Comparison of ENCODE assay signal across 13 cellular contexts in the genomic region with DNA sequence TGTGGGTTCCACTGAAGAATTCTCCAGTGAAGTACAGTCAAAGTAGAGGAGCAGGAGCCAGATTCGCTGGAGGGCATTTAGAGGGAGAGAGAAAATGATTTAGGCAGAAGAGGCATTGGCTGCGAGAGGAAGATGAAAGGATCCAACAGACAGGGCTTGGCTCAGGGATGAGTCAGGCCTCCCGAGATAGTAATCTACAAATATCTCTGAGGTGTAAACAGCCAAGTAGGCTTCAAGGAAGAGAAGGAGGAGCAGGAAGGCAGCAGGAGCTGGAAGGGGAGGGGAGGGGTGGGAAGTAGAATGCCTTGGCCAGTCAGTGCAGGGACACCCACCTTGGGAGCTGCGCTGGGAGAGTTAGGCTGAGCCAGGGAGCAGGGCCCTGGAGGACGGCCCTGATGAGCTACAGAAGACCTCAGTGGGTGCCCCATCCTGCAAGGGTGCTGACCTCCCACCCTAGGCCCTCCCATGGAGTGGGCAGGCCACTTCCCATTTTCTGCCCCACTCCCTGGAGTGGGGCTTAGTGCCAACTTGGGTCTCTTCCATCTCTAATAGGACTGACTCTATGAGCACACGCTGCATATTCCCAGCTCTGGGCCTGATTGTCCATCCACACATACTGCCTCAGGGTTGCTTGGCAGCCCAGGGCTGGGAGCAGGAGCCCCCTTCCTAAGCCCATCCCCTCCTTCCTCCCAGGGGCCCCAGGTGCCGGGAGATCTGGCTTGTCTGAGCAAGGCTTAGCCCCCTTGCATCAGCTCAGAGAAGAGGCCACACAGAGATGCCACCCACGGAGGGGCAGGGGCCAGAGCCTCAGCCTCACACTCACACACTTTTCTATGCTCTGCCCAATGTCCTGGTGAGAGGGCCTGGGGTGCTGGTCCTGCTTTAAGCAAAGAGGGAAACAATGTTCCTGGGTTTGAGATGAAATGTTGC. TPM values are rescaled to one million over a fixed set of nuclear protein-coding genes. Genes with fewer than 3 reads are reported as not detected.
DNase-seq lines count a peak whose midpoint lies in the region; ATAC-seq and TF ChIP-seq lines count a peak whose summit lies in the region.
"Had no signal": no experiment of that assay in that cellular context is flagged by ENCODE, and none has a peak within 500 bp of the region (broad histone marks: within the 10 kb centered on the region; RNA-seq: fewer than 3 reads in every experiment).

No MANE protein-coding gene starts in this region.

- peak overlapping the region; percentile 27 for H3K4me2 ChIP-seq in trophoblast cell (ENCODE audit: low read length)

- TF ChIP-seq POLR2A in GM18505 (IDR thresholded peaks at IDR 0.05; ENCODE audit: borderline replicate concordance, extremely low read depth, insufficient read depth, insufficient read length) = no peak

- peaks cover 23 to 38% of the 10 kb centered on the region in 2 experiments for H3K4me1 ChIP-seq in trophoblast cell (ENCODE audit: control insufficient read depth in 1 of 2, insufficient read depth in 2 of 2, low read length in 2 of 2)

- H3K14ac ChIP-seq in trophoblast cell (ENCODE audit: low read length) = no peak overlapping the region

- H4K12ac ChIP-seq in trophoblast cell (ENCODE audit: low read depth, low read length) = no peak overlapping the region

- peak overlapping the region; percentile 39 for H4K91ac ChIP-seq in trophoblast cell (ENCODE audit: low read depth, low read length)

- H3K23ac ChIP-seq in trophoblast cell (ENCODE audit: low read length) = no peak overlapping the region

- H3K4ac ChIP-seq in trophoblast cell (ENCODE audit: low read depth, low read length) = no peak overlapping the region

- peaks cover 10% of the 10 kb centered on the region for H3K79me1 ChIP-seq in trophoblast cell (ENCODE audit: low read length)

- no peak overlapping the region for H2BK12ac ChIP-seq in trophoblast cell (ENCODE audit: low read length)

- no peak overlapping the region for H3K9ac ChIP-seq in trophoblast cell (ENCODE audit: low read length)

- ATAC-seq in GM18505 (IDR thresholded peaks at IDR 0.05; ENCODE audit: unreplicated experiment) = no peak
- no peak for ATAC-seq in HG02759 (IDR thresholded peaks at IDR 0.05; ENCODE audit: unreplicated experiment)
- ATAC-seq: CD8-positive, alpha-beta T cell; stimulated activated naive CD8-positive, alpha-beta T cell treated with anti-CD3 and anti-CD28 coated beads, Interleukin-15, Interleukin-2, amounts not matched to agents 100 U/mL and 50 U/mL, for 24 hours had no signal

- no peak overlapping the region for H4K8ac ChIP-seq in trophoblast cell (ENCODE audit: low read depth, low read length)

- WGBS in trophoblast cell (ENCODE audit: extremely low coverage, insufficient coverage, insufficient read length) = no CpG with 5 or more reads among the region's 8 CpGs

- no peak overlapping the region for H2BK5ac ChIP-seq in trophoblast cell (ENCODE audit: low read depth, low read length, poor library complexity)

- DNase-seq in ELF-1 (ENCODE audit: low read depth, low spot score) (peak; percentile 96), epithelial cell of prostate (ENCODE audit: low read depth, low spot score) (peak; percentile 66), trophoblast cell (peak; percentile 73 to 84), putamen (ENCODE audit: low spot score) (no peak)
- DNase-seq in NK-92 treated with Interleukin-12 subunit alpha and Interleukin-12 subunit beta, amount 100 ng/mL, for 24 hours (lab: John Stamatoyannopoulos, UW) = no peak
- DNase-seq: activated naive CD4-positive, alpha-beta T cell treated with anti-CD3 and anti-CD28 coated beads, Interleukin-2, amount 10 ng/mL, durations not matched to agents 7 days and 5 days; CD8-positive, alpha-beta T cell; naive B cell; NCI-H2171; stimulated activated naive CD8-positive, alpha-beta T cell treated with anti-CD3 and anti-CD28 coated beads, Interleukin-15, Interleukin-2, amounts not matched to agents 100 U/mL and 50 U/mL, for 24 hours had no signal

- no peaks in the 10 kb centered on the region for H3K27me3 ChIP-seq in trophoblast cell (ENCODE audit: insufficient read depth, low read length)

- no peaks in the 10 kb centered on the region for H3K9me3 ChIP-seq in trophoblast cell (ENCODE audit: insufficient read depth, low read depth, low read length)

- H2AFZ ChIP-seq in trophoblast cell (ENCODE audit: insufficient read depth, low read length, poor library complexity) = no peak overlapping the region

- H3K18ac ChIP-seq in trophoblast cell (ENCODE audit: low read length) = no peak overlapping the region

- H3K27ac ChIP-seq in epithelial cell of prostate (no peak overlapping the region), trophoblast cell (ENCODE audit: low read depth, low read length) (peak overlapping the region; percentile 63)

- no peak overlapping the region for H3K4me3 ChIP-seq in trophoblast cell (ENCODE audit: low read depth, low read length)

- H2BK120ac ChIP-seq in trophoblast cell (ENCODE audit: insufficient read depth, low read length, poor library complexity) = no peak overlapping the region

- H3K79me2 ChIP-seq in trophoblast cell (ENCODE audit: control insufficient read depth, insufficient read depth, low read length, poor library complexity) = no peaks in the 10 kb centered on the region

- no peaks in the 10 kb centered on the region for H3K36me3 ChIP-seq in trophoblast cell (ENCODE audit: control insufficient read depth in 1 of 2, insufficient read depth in 2 of 2, low read length in 2 of 2)

- no peak overlapping the region for H2AK5ac ChIP-seq in trophoblast cell (ENCODE audit: low read length)

TF ChIP-seq in PFSK-1, 5 proteins besides CTCF, POLR2A, EP300 and RAD21:
- TF ChIP-seq SIN3A (IDR thresholded peaks at IDR 0.05; ENCODE audit: borderline replicate concordance, insufficient read depth, low read length) (0 out of 2 replicates have a peak, but pooled peaks have one; percentile 53), FOXP2 (optimal IDR thresholded peaks at IDR 0.05; ENCODE audit: borderline replicate concordance, extremely low read depth, extremely low read length, insufficient read depth) (peak; percentile 13)
- TF ChIP-seq, protein P1, sequence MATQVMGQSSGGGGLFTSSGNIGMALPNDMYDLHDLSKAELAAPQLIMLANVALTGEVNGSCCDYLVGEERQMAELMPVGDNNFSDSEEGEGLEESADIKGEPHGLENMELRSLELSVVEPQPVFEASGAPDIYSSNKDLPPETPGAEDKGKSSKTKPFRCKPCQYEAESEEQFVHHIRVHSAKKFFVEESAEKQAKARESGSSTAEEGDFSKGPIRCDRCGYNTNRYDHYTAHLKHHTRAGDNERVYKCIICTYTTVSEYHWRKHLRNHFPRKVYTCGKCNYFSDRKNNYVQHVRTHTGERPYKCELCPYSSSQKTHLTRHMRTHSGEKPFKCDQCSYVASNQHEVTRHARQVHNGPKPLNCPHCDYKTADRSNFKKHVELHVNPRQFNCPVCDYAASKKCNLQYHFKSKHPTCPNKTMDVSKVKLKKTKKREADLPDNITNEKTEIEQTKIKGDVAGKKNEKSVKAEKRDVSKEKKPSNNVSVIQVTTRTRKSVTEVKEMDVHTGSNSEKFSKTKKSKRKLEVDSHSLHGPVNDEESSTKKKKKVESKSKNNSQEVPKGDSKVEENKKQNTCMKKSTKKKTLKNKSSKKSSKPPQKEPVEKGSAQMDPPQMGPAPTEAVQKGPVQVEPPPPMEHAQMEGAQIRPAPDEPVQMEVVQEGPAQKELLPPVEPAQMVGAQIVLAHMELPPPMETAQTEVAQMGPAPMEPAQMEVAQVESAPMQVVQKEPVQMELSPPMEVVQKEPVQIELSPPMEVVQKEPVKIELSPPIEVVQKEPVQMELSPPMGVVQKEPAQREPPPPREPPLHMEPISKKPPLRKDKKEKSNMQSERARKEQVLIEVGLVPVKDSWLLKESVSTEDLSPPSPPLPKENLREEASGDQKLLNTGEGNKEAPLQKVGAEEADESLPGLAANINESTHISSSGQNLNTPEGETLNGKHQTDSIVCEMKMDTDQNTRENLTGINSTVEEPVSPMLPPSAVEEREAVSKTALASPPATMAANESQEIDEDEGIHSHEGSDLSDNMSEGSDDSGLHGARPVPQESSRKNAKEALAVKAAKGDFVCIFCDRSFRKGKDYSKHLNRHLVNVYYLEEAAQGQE (IDR thresholded peaks at IDR 0.05; ENCODE audit: insufficient read depth in 1 of 2, low read depth in 2 of 2, low read length in 2 of 2) = no peak

RNA-seq across cellular contexts. Expression of a gene that starts 55.3 kb away (rescaled TPM):
- polyA plus RNA-seq in PFSK-1 (2012; ENCODE audit: insufficient read length, low read depth) = 41.5 TPM
- 36.2 and 41.6 TPM in 2 replicates for polyA plus RNA-seq in trophoblast cell (2013)

Comparison
In these comparisons a context has a peak if more than half of its experiments do, and no peak if none do; other contexts are left out.
1. DNase-seq: peak in ELF-1 (single experiment), epithelial cell of prostate (single experiment) and trophoblast cell (2 of 2); none in NK-92 treated with Interleukin-12 subunit alpha and Interleukin-12 subunit beta, amount 100 ng/mL, for 24 hours (single experiment) and putamen (single experiment).